ENCODE assay signal across 12 cellular contexts in the genomic region with DNA sequence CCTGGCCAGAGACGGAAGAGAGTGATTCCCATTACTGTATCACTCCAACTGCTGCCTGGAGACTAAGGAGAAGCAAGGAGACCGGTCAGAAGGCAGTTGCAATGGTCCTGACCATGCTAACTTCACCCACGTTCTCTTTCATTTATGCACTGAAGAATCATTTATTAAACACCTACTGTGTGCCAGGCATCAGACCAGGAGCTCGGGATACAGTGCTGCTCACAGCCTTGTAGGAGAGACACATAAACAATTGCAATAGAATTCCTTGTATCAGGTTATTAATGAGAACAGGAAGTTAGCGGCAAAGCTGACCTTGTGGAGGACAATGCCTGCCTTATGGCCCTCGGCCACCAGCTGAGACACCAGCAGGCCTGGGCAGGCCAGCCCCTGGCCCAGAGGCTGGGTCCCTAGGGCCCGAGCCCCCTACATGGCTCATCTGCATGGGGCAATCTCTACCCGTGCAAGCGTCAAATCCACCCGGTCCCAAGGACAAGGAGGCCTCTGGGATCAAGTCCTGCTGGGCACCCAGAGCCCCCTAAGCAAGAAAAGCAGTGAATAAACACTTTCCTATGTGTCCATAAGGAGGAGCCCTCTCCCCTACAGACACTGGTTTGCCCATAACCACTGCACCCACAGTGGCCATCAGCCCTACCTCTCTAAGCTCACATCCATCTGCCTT. TPM values are rescaled to one million over a fixed set of nuclear protein-coding genes. Genes with fewer than 3 reads are reported as not detected.
A peak's percentile ranks its signal among the peaks of the same experiment; 100 is the strongest.
DNase-seq lines count a peak whose midpoint lies in the region; ATAC-seq and TF ChIP-seq lines count a peak whose summit lies in the region.
"Had no signal": no experiment of that assay in that cellular context is flagged by ENCODE, and none has a peak within 500 bp of the region (broad histone marks: within the 10 kb centered on the region; RNA-seq: fewer than 3 reads in every experiment).

No MANE protein-coding gene starts in this region.

- H3K36me3 Mint-ChIP-seq in naive thymus-derived CD4-positive, alpha-beta T cell, result no peaks in the 10 kb centered on the region

- no peak for DNase-seq in AG09309 (ENCODE audit: low read depth)
- DNase-seq in H7, result peak; percentile 90
- DNase-seq in Panc1 (ENCODE audit: low read depth, low spot score), result no peak
- no peak for DNase-seq in foreskin keratinocyte
- DNase-seq in naive thymus-derived CD4-positive, alpha-beta T cell, result no peak
- no peak for DNase-seq in activated naive CD4-positive, alpha-beta T cell treated with anti-CD3 and anti-CD28 coated beads, Interleukin-2, amount 50 U/mL, for 16 hours
- DNase-seq in T1000 (lab: John Stamatoyannopoulos, UW), result no peak
- DNase-seq: NCI-H510A, thyroid gland had no signal

- no peaks in the 10 kb centered on the region for H3K9me3 ChIP-seq in Panc1 (ENCODE audit: control insufficient read depth, insufficient read depth, low read depth, low read length)
- H3K9me3 ChIP-seq in naive thymus-derived CD4-positive, alpha-beta T cell (ENCODE audit: control insufficient read depth in 2 of 3, low read length in 3 of 3), result peaks cover 0 to 3% (median 0%) of the 10 kb centered on the region in 3 experiments
- H3K9me3 ChIP-seq: thyroid gland had no signal

- in situ Hi-C loops in Panc1 (cut with HindIII; ENCODE audit: low pct_unique_long_range_greater_than_20kb, low sequenced_read_pairs), result no loop called here

- H3K36me3 ChIP-seq in H7 (replicated peaks; ENCODE audit: control insufficient read depth, insufficient read depth, low read length) (no peaks in the 10 kb centered on the region), Panc1 (ENCODE audit: control insufficient read depth, insufficient read depth, low read length) (no peaks in the 10 kb centered on the region)
- H3K36me3 ChIP-seq in naive thymus-derived CD4-positive, alpha-beta T cell (ENCODE audit: control insufficient read depth in 2 of 3, insufficient read depth in 3 of 3, low read length in 3 of 3), result no peaks in the 10 kb centered on the region
- H3K36me3 ChIP-seq: thyroid gland had no signal

- no peaks in the 10 kb centered on the region for H3K27me3 ChIP-seq in H7 (ENCODE audit: control insufficient read depth, insufficient read depth, low read length)
- H3K27me3 ChIP-seq in Panc1 (ENCODE audit: control insufficient read depth, insufficient read depth, low read length), result no peaks in the 10 kb centered on the region
- H3K27me3 ChIP-seq in foreskin keratinocyte, result no peaks in the 10 kb centered on the region
- no peaks in the 10 kb centered on the region for H3K27me3 ChIP-seq in naive thymus-derived CD4-positive, alpha-beta T cell (ENCODE audit: control insufficient read depth in 2 of 2, insufficient read depth in 2 of 2, low read length in 2 of 2)
- H3K27me3 ChIP-seq: thyroid gland had no signal

- H3K9me3 Mint-ChIP-seq in naive thymus-derived CD4-positive, alpha-beta T cell, result peaks cover 0 to 2% (median 0%) of the 10 kb centered on the region in 11 donors

- CTCF ChIA-PET in Panc1 (lab: Charles Lee), result interaction anchor here (0.6 to 0.9 kb wide), 2 partner anchors 181 to 308 kb away, joined by 3 read pairs; no protein-coding TSS in a partner anchor
- CTCF ChIA-PET in naive thymus-derived CD4-positive, alpha-beta T cell (lab: Charles Lee), result interaction anchor here (1.1 kb wide), 1 partner anchor 19 kb away, joined by 3 read pairs; no protein-coding TSS in a partner anchor

- no peak overlapping the region for H3K27ac Mint-ChIP-seq in naive thymus-derived CD4-positive, alpha-beta T cell

- intact Hi-C loops in Panc1 (cut with micrococcal nuclease; ENCODE audit: unreplicated experiment), result no loop called here
- intact Hi-C loops in naive thymus-derived CD4-positive, alpha-beta T cell (cut with micrococcal nuclease), result no loop called here

- H3K27me3 Mint-ChIP-seq in naive thymus-derived CD4-positive, alpha-beta T cell, result peaks cover 0 to 6% (median 0%) of the 10 kb centered on the region in 5 donors

- H3K4me3 ChIP-seq in AG09309 (ENCODE audit: control insufficient read depth, low read depth, low read length) (no peak overlapping the region), H7 (ENCODE audit: insufficient read depth, low read depth, low read length) (no peak overlapping the region), Panc1 (ENCODE audit: low read depth in 2 of 2, low read length in 2 of 2) (no peak overlapping the region)
- H3K4me3 ChIP-seq in naive thymus-derived CD4-positive, alpha-beta T cell (ENCODE audit: low read length), result no peak overlapping the region
- H3K4me3 ChIP-seq: thyroid gland had no signal

- no TSS peak for BruUV-seq in Panc1 (replicated peaks; lab: Mats Ljungman, UMichigan)

- H3K4me3 Mint-ChIP-seq in naive thymus-derived CD4-positive, alpha-beta T cell, result no peak overlapping the region

- H3K4me1 ChIP-seq in Panc1 (ENCODE audit: control insufficient read depth, insufficient read depth, low read length) (no peaks in the 10 kb centered on the region; the same call in 1 of the 2 replicates), foreskin keratinocyte (no peaks in the 10 kb centered on the region)
- no peaks in the 10 kb centered on the region for H3K4me1 ChIP-seq in naive thymus-derived CD4-positive, alpha-beta T cell (ENCODE audit: control insufficient read depth in 2 of 2, insufficient read depth in 2 of 2, low read length in 2 of 2)
- H3K4me1 ChIP-seq: thyroid gland had no signal

- POLR2A ChIA-PET in Panc1 (lab: Charles Lee), result no interaction called here
- POLR2A ChIA-PET in naive thymus-derived CD4-positive, alpha-beta T cell (lab: Charles Lee), result no interaction called here

- peaks cover 0 to 5% (median 0%) of the 10 kb centered on the region in 7 donors for H3K4me1 Mint-ChIP-seq in naive thymus-derived CD4-positive, alpha-beta T cell

- TF ChIP-seq CTCF in AG09309 (IDR thresholded peaks at IDR 0.05; ENCODE audit: control insufficient read depth, insufficient read depth, low read depth, low read length, missing control alignments) (peak; percentile 12), Panc1 (IDR thresholded peaks at IDR 0.05) (no peak; the same call in 1 of the 2 replicates), foreskin keratinocyte (conservative IDR thresholded peaks at IDR 0.05) (peak; percentile 35)

- ATAC-seq in Panc1 (peak; percentile 83), foreskin keratinocyte (no peak), GM18502 (IDR thresholded peaks at IDR 0.05; ENCODE audit: poor library complexity, unreplicated experiment) (no peak)
- no peak for ATAC-seq in naive thymus-derived CD4-positive, alpha-beta T cell

- no peak overlapping the region for H3K27ac ChIP-seq in Panc1 (ENCODE audit: low read length)
- H3K27ac ChIP-seq in foreskin keratinocyte, result no peak overlapping the region
- H3K27ac ChIP-seq in naive thymus-derived CD4-positive, alpha-beta T cell (ENCODE audit: low read depth, low read length), result no peak overlapping the region
- H3K27ac ChIP-seq: thyroid gland had no signal

RNA-seq across cellular contexts. Expression of a gene that starts 8.6 kb away (rescaled TPM):
- total RNA-seq in H7 (2014; rRNA removed; shearing (Covaris generic)), result not detected in 2 replicates
- total RNA-seq in Panc1 (2021; ENCODE audit: unreplicated experiment), result not detected
- not detected for polyA plus RNA-seq in Panc1 (2012; ENCODE audit: insufficient read length)
- not detected in 2 replicates for total RNA-seq in foreskin keratinocyte
- not detected in 2 replicates for polyA plus RNA-seq in foreskin keratinocyte
- total RNA-seq in naive thymus-derived CD4-positive, alpha-beta T cell, result not detected
- polyA plus RNA-seq in naive thymus-derived CD4-positive, alpha-beta T cell, result under 1 TPM in 1 of 2 donors, not detected in 1; 0.12 TPM
- total RNA-seq: mononuclear cell, thyroid gland had no signal
- polyA plus RNA-seq: adipose tissue had no signal

RNA-seq across cellular contexts. Expression of a gene that starts 55.8 kb away (rescaled TPM):
- 89.1 and 97.4 TPM in 2 replicates for total RNA-seq in H7 (2014; rRNA removed; shearing (Covaris generic))
- total RNA-seq in Panc1 (2021; ENCODE audit: unreplicated experiment), result 9.0 TPM
- 5.9 TPM for polyA plus RNA-seq in Panc1 (2012; ENCODE audit: insufficient read length)
- total RNA-seq in foreskin keratinocyte, result 5.9 and 6.9 TPM in 2 replicates
- 3.5 and 4.3 TPM in 2 replicates for polyA plus RNA-seq in foreskin keratinocyte
- 1 to 10 TPM in 1 of 5 experiments, under 1 TPM in 4; 0.24 to 4.4 (median 0.41) TPM for total RNA-seq in naive thymus-derived CD4-positive, alpha-beta T cell
- under 1 TPM in 1 of 2 donors, not detected in 1; 0.41 TPM for polyA plus RNA-seq in naive thymus-derived CD4-positive, alpha-beta T cell
